In the genomic region with DNA sequence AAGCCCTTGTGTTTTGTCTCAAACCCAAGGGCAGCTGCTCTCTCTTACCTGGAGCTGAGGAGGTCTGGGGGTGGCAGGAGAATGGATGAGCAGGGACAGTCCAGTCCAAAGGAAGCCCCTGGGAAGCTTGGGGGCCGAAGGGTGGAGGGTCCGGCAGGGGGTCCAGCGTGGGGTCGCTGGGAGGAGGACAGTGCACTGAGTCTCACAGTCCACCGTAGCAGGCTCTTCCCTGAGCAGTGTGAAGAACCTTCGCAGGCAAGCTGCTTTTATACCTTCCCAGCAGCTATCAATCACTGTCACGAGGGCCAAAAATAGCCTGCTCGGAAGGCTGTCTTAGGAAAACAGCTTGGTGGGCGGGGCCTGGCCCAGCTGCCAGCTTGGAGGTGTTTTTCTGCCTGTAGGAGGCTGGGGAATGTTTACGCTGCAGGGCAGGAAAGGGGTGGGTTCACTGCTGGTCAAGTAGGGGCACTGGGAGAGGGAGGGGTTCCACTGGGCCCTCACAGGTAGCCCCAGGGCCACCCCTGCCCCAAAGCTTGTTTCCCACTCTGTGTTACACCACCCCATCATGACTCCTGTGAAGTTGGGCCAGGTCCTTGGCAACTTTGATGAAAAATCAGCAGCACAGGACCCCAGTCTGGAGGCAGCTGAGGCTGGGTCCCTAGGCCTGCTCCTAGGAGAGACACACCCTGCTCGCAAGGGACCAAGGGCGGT, we compare ENCODE assay signal across 8 cellular contexts. TPM values are rescaled to one million over a fixed set of nuclear protein-coding genes. Genes with fewer than 3 reads are reported as not detected.
DNase-seq lines count a peak whose midpoint lies in the region; ATAC-seq and TF ChIP-seq lines count a peak whose summit lies in the region.

A gene with protein sequence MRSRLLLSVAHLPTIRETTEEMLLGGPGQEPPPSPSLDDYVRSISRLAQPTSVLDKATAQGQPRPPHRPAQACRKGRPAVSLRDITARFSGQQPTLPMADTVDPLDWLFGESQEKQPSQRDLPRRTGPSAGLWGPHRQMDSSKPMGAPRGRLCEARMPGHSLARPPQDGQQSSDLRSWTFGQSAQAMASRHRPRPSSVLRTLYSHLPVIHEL (minus strand): TSS at position 240 of the 711 bp plus-strand sequence. CDS start 779 bp downstream, outside the sequence.

- no peaks in the 10 kb centered on the region for H3K36me3 Mint-ChIP-seq in T-helper 2 cell treated with Interferon-gamma antibody and Interleukin-4, amounts not matched to agents 5 μg/mL and 100 μg/mL, for 36 hours (ENCODE audit: low read depth)

- H3K27ac ChIP-seq in fibroblast of lung (ENCODE audit: insufficient read depth, low read length) (peak within 1 kb of the TSS; percentile 70), muscle layer of colon (ENCODE audit: low read depth, low read length) (peak within 1 kb of the TSS; percentile 75)

- peaks cover 42% of the 10 kb centered on the region for H3K4me1 ChIP-seq in fibroblast of lung (ENCODE audit: control insufficient read depth, extremely low read depth, insufficient read depth, low read length)
- H3K4me1 ChIP-seq in muscle layer of colon (ENCODE audit: insufficient read depth, low read length): peaks cover 77% of the 10 kb centered on the region

- peak within 1 kb of the TSS; percentile 52 for H3K9ac ChIP-seq in fibroblast of lung (ENCODE audit: insufficient read depth, low read length)
- peak within 1 kb of the TSS; percentile 74 for H3K9ac ChIP-seq in muscle layer of colon (ENCODE audit: low read length)

- H3K4me3 ChIP-seq in fibroblast of lung (replicated peaks in 1 of 4; ENCODE audit: control extremely low read depth in 1 of 4, insufficient read depth in 1 of 4, low read depth in 3 of 4, low read length in 4 of 4) (peak within 1 kb of the TSS; percentile 43 to 85 (median 59)), muscle layer of colon (ENCODE audit: low read depth in 1 of 2, low read length in 2 of 2) (peak within 1 kb of the TSS; percentile 18 to 95)

- peak within 1 kb of the TSS; percentile 20 for H3K27ac Mint-ChIP-seq in T-helper 2 cell treated with Interferon-gamma antibody and Interleukin-4, amounts not matched to agents 5 μg/mL and 100 μg/mL, for 36 hours

- no peaks in the 10 kb centered on the region for H3K9me3 ChIP-seq in fibroblast of lung (ENCODE audit: control insufficient read depth, insufficient read depth, low read depth, low read length)
- no peaks in the 10 kb centered on the region for H3K9me3 ChIP-seq in muscle layer of colon (ENCODE audit: low read length)

- H3K9me3 Mint-ChIP-seq in T-helper 2 cell treated with Interferon-gamma antibody and Interleukin-4, amounts not matched to agents 5 μg/mL and 100 μg/mL, for 36 hours: no peaks in the 10 kb centered on the region

- H3K4me1 Mint-ChIP-seq in T-helper 2 cell treated with Interferon-gamma antibody and Interleukin-4, amounts not matched to agents 5 μg/mL and 100 μg/mL, for 36 hours (ENCODE audit: low read depth): peaks cover 20% of the 10 kb centered on the region

- peaks cover 7% of the 10 kb centered on the region for H3K79me2 ChIP-seq in fibroblast of lung (ENCODE audit: control insufficient read depth, insufficient read depth, low read length)

- no peaks in the 10 kb centered on the region for H3K27me3 Mint-ChIP-seq in T-helper 2 cell treated with Interferon-gamma antibody and Interleukin-4, amounts not matched to agents 5 μg/mL and 100 μg/mL, for 36 hours (ENCODE audit: low read depth)

- peak; percentile 36 for DNase-seq in stimulated activated CD4-positive, alpha-beta T cell treated with anti-CD3 and anti-CD28 coated beads, Interleukin-15, amount 100 ng/mL, for 24 hours
- DNase-seq in stimulated activated CD4-positive, alpha-beta T cell treated with anti-CD3 and anti-CD28 coated beads, Interleukin-4, amount 100 ng/mL, for 1 hour: no peak
- DNase-seq in NCI-H1105 (lab: John Stamatoyannopoulos, UW): peak; percentile 69
- no peak for DNase-seq in T-helper 2 cell treated with Interferon-gamma antibody and Interleukin-4, amounts not matched to agents 5 μg/mL and 100 μg/mL, for 36 hours (ENCODE audit: low spot score)
- peak; percentile 89 to 91 for DNase-seq in fibroblast of lung (ENCODE audit: low read depth in 2 of 2)
- DNase-seq in NCI-H1930 (lab: John Stamatoyannopoulos, UW): no peak

- ATAC-seq in HG03025 (IDR thresholded peaks at IDR 0.05; ENCODE audit: low FRiP score, unreplicated experiment): no peak

- no peaks in the 10 kb centered on the region for H3K27me3 ChIP-seq in fibroblast of lung (ENCODE audit: control insufficient read depth, insufficient read depth, low read length)
- no peaks in the 10 kb centered on the region for H3K27me3 ChIP-seq in muscle layer of colon (ENCODE audit: control insufficient read depth in 1 of 2, insufficient read depth in 2 of 2, low read length in 2 of 2)

- H4K20me1 ChIP-seq in fibroblast of lung (ENCODE audit: control insufficient read depth, extremely low read depth, insufficient read depth, low read length): no peaks in the 10 kb centered on the region

- TF ChIP-seq CTCF in fibroblast of lung (conservative IDR thresholded peaks at IDR 0.05 in 1 of 2, IDR thresholded peaks at IDR 0.05 in 1 of 2; ENCODE audit: low read depth in 1 of 2, low read length in 2 of 2): peak in 1 of 2 donors; percentile 13

- H3K36me3 ChIP-seq in fibroblast of lung (ENCODE audit: control insufficient read depth, insufficient read depth, low read length) (peaks cover 4% of the 10 kb centered on the region), muscle layer of colon (ENCODE audit: insufficient read depth, low read length) (peaks cover 10% of the 10 kb centered on the region)

- H3K4me3 Mint-ChIP-seq in T-helper 2 cell treated with Interferon-gamma antibody and Interleukin-4, amounts not matched to agents 5 μg/mL and 100 μg/mL, for 36 hours: peak within 1 kb of the TSS; percentile 48

- peak within 1 kb of the TSS; percentile 90 for H3K4me2 ChIP-seq in fibroblast of lung (ENCODE audit: extremely low read depth, insufficient read depth, low read length)

- no peak within 1 kb of the TSS for H2AFZ ChIP-seq in fibroblast of lung (ENCODE audit: low read length)

RNA-seq across cellular contexts. Expression of the gene that starts here (rescaled TPM):
- total RNA-seq in fibroblast of lung: 97.3 and 120 TPM in 2 replicates
- polyA plus RNA-seq in fibroblast of lung: 18.7 and 30.3 TPM in 2 replicates
- 20.9 and 34.2 TPM in 2 replicates for polyA plus RNA-seq in fibroblast of lung (2012)
- polyA minus RNA-seq in fibroblast of lung (ENCODE audit: low replicate concordance): 58.2 and 85.1 TPM in 2 replicates

Comparison
In these comparisons a context has a peak if more than half of its experiments do, and no peak if none do; other contexts are left out.
1. DNase-seq: peak in stimulated activated CD4-positive, alpha-beta T cell treated with anti-CD3 and anti-CD28 coated beads, Interleukin-15, amount 100 ng/mL, for 24 hours (single experiment), NCI-H1105 (single experiment) and fibroblast of lung (2 of 2); none in stimulated activated CD4-positive, alpha-beta T cell treated with anti-CD3 and anti-CD28 coated beads, Interleukin-4, amount 100 ng/mL, for 1 hour (single experiment), T-helper 2 cell treated with Interferon-gamma antibody and Interleukin-4, amounts not matched to agents 5 μg/mL and 100 μg/mL, for 36 hours (single experiment) and NCI-H1930 (0 of 2).